In the genomic region with DNA sequence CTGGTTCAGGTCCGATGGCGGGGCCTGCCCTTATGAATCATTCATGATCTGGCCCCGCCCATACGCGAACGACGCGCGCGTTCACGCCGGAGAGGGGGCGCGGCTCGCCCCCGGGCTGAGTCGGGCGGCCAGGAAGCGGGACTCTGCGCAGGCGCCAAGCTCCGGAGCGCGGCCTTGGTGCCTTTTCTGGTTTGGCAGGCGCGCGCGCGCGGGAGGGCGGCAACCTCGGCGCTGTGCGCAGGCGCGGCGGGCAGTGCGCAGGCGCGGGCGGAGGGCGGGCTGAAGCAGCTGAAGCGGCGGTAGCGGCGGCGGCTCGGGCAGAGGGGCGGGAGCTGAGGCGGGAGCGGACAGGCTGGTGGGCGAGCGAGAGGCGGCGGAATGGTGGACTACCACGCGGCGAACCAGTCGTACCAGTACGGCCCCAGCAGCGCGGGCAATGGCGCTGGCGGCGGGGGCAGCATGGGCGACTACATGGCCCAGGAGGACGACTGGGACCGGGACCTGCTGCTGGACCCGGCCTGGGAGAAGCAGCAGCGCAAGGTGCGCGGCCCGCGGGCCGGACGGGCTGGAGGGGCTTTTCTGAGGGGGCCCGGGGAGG, we compare ENCODE assay signal across 8 cellular contexts. TPM values are rescaled to one million over a fixed set of nuclear protein-coding genes. Genes with fewer than 3 reads are reported as not detected.
DNase-seq lines count a peak whose midpoint lies in the region; ATAC-seq and TF ChIP-seq lines count a peak whose summit lies in the region.

A gene (plus strand): TSS at position 282 of the 598 bp plus-strand sequence. CDS start 97 bp downstream, at position 379.

- H3K36me3 ChIP-seq in parathyroid adenoma (ENCODE audit: control insufficient read depth, insufficient read depth, low read length) (no peaks in the 10 kb centered on the region), tibial artery (no peaks in the 10 kb centered on the region)

- H3K9me3 Mint-ChIP-seq in activated naive CD8-positive, alpha-beta T cell treated with anti-CD3 and anti-CD28 coated beads, Interleukin-2, amount 50 U/mL, for 24 hours: no peaks in the 10 kb centered on the region

- TF ChIP-seq CTCF in GM12875 (IDR thresholded peaks at IDR 0.05; ENCODE audit: borderline replicate concordance, insufficient read depth, low read depth, low read length) (no peak), parathyroid adenoma (IDR thresholded peaks at IDR 0.05) (no peak), tibial artery (IDR thresholded peaks at IDR 0.05) (no peak)

- H3K4me1 ChIP-seq in parathyroid adenoma (peaks cover 25% of the 10 kb centered on the region), tibial artery (peaks cover 0 to 27% (median 24%) of the 10 kb centered on the region in 4 donors)

- H3K4me3 ChIP-seq in GM12875 (ENCODE audit: low read depth, low read length) (peak within 1 kb of the TSS; percentile 95), parathyroid adenoma (ENCODE audit: low read depth, low read length) (peak within 1 kb of the TSS; percentile 99), tibial artery (peak within 1 kb of the TSS; percentile 83 to 97)

- H3K27ac Mint-ChIP-seq in activated naive CD8-positive, alpha-beta T cell treated with anti-CD3 and anti-CD28 coated beads, Interleukin-2, amount 50 U/mL, for 24 hours: peak within 1 kb of the TSS; percentile 76

- H2AFZ ChIP-seq in parathyroid adenoma: peak within 1 kb of the TSS; percentile 56

- H3K9me3 ChIP-seq in parathyroid adenoma (ENCODE audit: control insufficient read depth, low read length) (no peaks in the 10 kb centered on the region), tibial artery (no peaks in the 10 kb centered on the region)

- intact Hi-C loops in Right ventricle myocardium superior (cut with DNase I): no loop called here
- intact Hi-C loops in tibial artery (cut with DNase I; ENCODE audit: low total_unique reads): loop anchor here (5.0 kb wide), 1 partner anchor 80 kb away; no protein-coding TSS in a partner anchor

- H3K27me3 ChIP-seq in parathyroid adenoma (ENCODE audit: control insufficient read depth, insufficient read depth, low read length): no peaks in the 10 kb centered on the region
- no peaks in the 10 kb centered on the region for H3K27me3 ChIP-seq in tibial artery

- ATAC-seq in HG02759 (IDR thresholded peaks at IDR 0.05; ENCODE audit: unreplicated experiment): peak; percentile 96
- peak; percentile 85 for ATAC-seq in activated naive CD8-positive, alpha-beta T cell treated with anti-CD3 and anti-CD28 coated beads, Interleukin-2, amount 50 U/mL, for 24 hours
- ATAC-seq in Right ventricle myocardium superior (ENCODE audit: poor library complexity): peak; percentile 89

- H3K27me3 Mint-ChIP-seq in activated naive CD8-positive, alpha-beta T cell treated with anti-CD3 and anti-CD28 coated beads, Interleukin-2, amount 50 U/mL, for 24 hours: peaks cover 7% of the 10 kb centered on the region

- peaks cover 46% of the 10 kb centered on the region for H3K4me1 Mint-ChIP-seq in activated naive CD8-positive, alpha-beta T cell treated with anti-CD3 and anti-CD28 coated beads, Interleukin-2, amount 50 U/mL, for 24 hours

- H3K4me2 ChIP-seq in parathyroid adenoma (ENCODE audit: low read length): peak within 1 kb of the TSS; percentile 100

- DNase-seq in NCI-H1417 (lab: John Stamatoyannopoulos, UW) (peak; percentile 96 to 99 (median 97)), SW480 (ENCODE audit: low spot score) (peak; percentile 96), Right ventricle myocardium superior (peak; percentile 100), tibial artery (peak; percentile 98 to 100)
- peak; percentile 100 for DNase-seq in activated naive CD8-positive, alpha-beta T cell treated with anti-CD3 and anti-CD28 coated beads, Interleukin-2, amount 50 U/mL, for 24 hours

- H3K36me3 Mint-ChIP-seq in activated naive CD8-positive, alpha-beta T cell treated with anti-CD3 and anti-CD28 coated beads, Interleukin-2, amount 50 U/mL, for 24 hours (ENCODE audit: low read depth): peaks cover 11% of the 10 kb centered on the region

- peak within 1 kb of the TSS; percentile 91 for H3K4me3 Mint-ChIP-seq in activated naive CD8-positive, alpha-beta T cell treated with anti-CD3 and anti-CD28 coated beads, Interleukin-2, amount 50 U/mL, for 24 hours

- H3K79me2 ChIP-seq in parathyroid adenoma: peaks cover 49% of the 10 kb centered on the region

- H3K9ac ChIP-seq in parathyroid adenoma: peak within 1 kb of the TSS; percentile 97

- H3K27ac ChIP-seq in parathyroid adenoma (peak within 1 kb of the TSS; percentile 95), tibial artery (peak within 1 kb of the TSS; percentile 94 to 97)

RNA-seq across cellular contexts. Expression of the gene that starts here (rescaled TPM):
- 125 TPM for total RNA-seq in Right ventricle myocardium superior

Comparison
In these comparisons a context has a peak if more than half of its experiments do, and no peak if none do; other contexts are left out.
1. Peak in every context shown above with its lines: DNase-seq, ATAC-seq, H3K4me3 ChIP-seq and H3K27ac ChIP-seq.